ENCODE assay signal across 35 cellular contexts in genomic region chr6:141418076-141418475, GRCh38.
A peak's percentile ranks its signal among the peaks of the same experiment; 100 is the strongest.
DNase-seq lines count a peak whose midpoint lies in the region; ATAC-seq, FAIRE-seq and TF ChIP-seq lines count a peak whose summit lies in the region.
"Had no signal": no experiment of that assay in that cellular context is flagged by ENCODE, and none has a peak within 500 bp of the region (broad histone marks: within the 10 kb centered on the region; RNA-seq: fewer than 3 reads in every experiment).

No MANE protein-coding gene starts in this region.

- TF ChIP-seq RAD21 in HepG2 (CRISPR knock-in tag; IDR thresholded peaks at IDR 0.05) = no peak
- no peak for TF ChIP-seq RAD21 in K562 (CRISPR knock-in tag; conservative IDR thresholded peaks at IDR 0.05 in 1 of 2, IDR thresholded peaks at IDR 0.05 in 1 of 2)

- FAIRE-seq in HepG2 (lab: Jason Lieb, UNC) (no peak), K562 (lab: Jason Lieb, UNC) (no peak), kidney (lab: Jason Lieb, UNC) (peak; percentile 6)
- FAIRE-seq: A204.1, A549, D721Med had no signal

- H3K27me3 ChIP-seq in HepG2 (ENCODE audit: control insufficient read depth in 1 of 2, insufficient read depth in 2 of 2, low read length in 2 of 2) (no peaks in the 10 kb centered on the region), right lobe of liver (no peaks in the 10 kb centered on the region), K562 (ENCODE audit: control insufficient read depth in 2 of 2, insufficient read depth in 2 of 2, low read length in 2 of 2) (no peaks in the 10 kb centered on the region)
- H3K27me3 ChIP-seq: BE2C; BLaER1; BLaER1 treated with 17β-estradiol and CSF1 and Interleukin-3, amounts not matched to agents 10 nM and 100 nM had no signal

- H3K36me3 ChIP-seq in HepG2 (replicated peaks in 1 of 2; ENCODE audit: control insufficient read depth in 1 of 2, insufficient read depth in 2 of 2, low read length in 2 of 2) (no peaks in the 10 kb centered on the region), right lobe of liver (no peaks in the 10 kb centered on the region), K562 (ENCODE audit: control insufficient read depth, insufficient read depth, low read length) (no peaks in the 10 kb centered on the region), kidney (ENCODE audit: control insufficient read depth in 1 of 2, insufficient read depth in 2 of 2, low read length in 2 of 2) (no peaks in the 10 kb centered on the region)
- H3K36me3 ChIP-seq: BE2C; BLaER1; BLaER1 treated with 17β-estradiol and CSF1 and Interleukin-3, amounts not matched to agents 10 nM and 100 nM had no signal

- no peaks in the 10 kb centered on the region for H3K36me3 Mint-ChIP-seq in activated CD4-positive, alpha-beta memory T cell treated with anti-CD3 and anti-CD28 coated beads, Interleukin-2, amount 10 ng/mL, durations not matched to agents 7 days and 5 days (ENCODE audit: low read depth)
- H3K36me3 Mint-ChIP-seq: CD14-positive monocyte; CD4-positive, alpha-beta memory T cell; CD4-positive, CD25-positive, alpha-beta regulatory T cell; CD8-positive, alpha-beta memory T cell; CD8-positive, alpha-beta T cell had no signal

- no peak for DNase-seq in HepG2 (ENCODE audit: low spot score)
- DNase-seq in right lobe of liver = no peak
- no peak for DNase-seq in K562 (ENCODE audit: extremely low read depth in 1 of 4, low spot score in 3 of 4)
- no peak for DNase-seq in kidney
- no peak for DNase-seq in substantia nigra (lab: John Stamatoyannopoulos, UW)
- DNase-seq in activated CD4-positive, alpha-beta memory T cell treated with anti-CD3 and anti-CD28 coated beads, Interleukin-2, amount 10 ng/mL, durations not matched to agents 7 days and 5 days = no peak
- DNase-seq: 8988T; ACHN; AML-193; BE2C; C1 segment of cervical spinal cord; Caco-2; Calu3; CD4-positive, alpha-beta memory T cell; CD4-positive, alpha-beta T cell; CD4-positive, CD25-positive, alpha-beta regulatory T cell; CD8-positive, alpha-beta memory T cell; CD8-positive, alpha-beta T cell; COR-L47; DMS 273 treated with DMSO at 0.1 percent for 48 hours; DMS153; DMS53; DMS79; DMS79 treated with DMSO at 0.1 percent for 48 hours; DND-41; EL had no signal

- H4K20me1 ChIP-seq in HepG2 (ENCODE audit: insufficient read depth, low read length) (no peaks in the 10 kb centered on the region), K562 (replicated peaks; ENCODE audit: control insufficient read depth, insufficient read depth, low read length) (no peaks in the 10 kb centered on the region)
- H4K20me1 ChIP-seq: BLaER1; BLaER1 treated with 17β-estradiol and CSF1 and Interleukin-3, amounts not matched to agents 10 nM and 100 nM had no signal

- WGBS in HepG2 (ENCODE audit: low lambda C conversion rate) = 14% methylated on average over 7 of the region's 7 CpGs
- 64% methylated on average over 7 of the region's 7 CpGs for WGBS in right lobe of liver (ENCODE audit: insufficient coverage, low coverage, low lambda C conversion rate, missing lambda C conversion rate)
- under 1% methylated on average over 7 of the region's 7 CpGs for WGBS in K562 (ENCODE audit: insufficient coverage, low coverage, missing lambda C conversion rate)

- no TSS peak for BruUV-seq in HepG2 (replicated peaks; lab: Mats Ljungman, UMichigan)
- no TSS peak for BruUV-seq in K562 (replicated peaks; lab: Mats Ljungman, UMichigan)

- no peak overlapping the region for H3K27ac ChIP-seq in HepG2 (ENCODE audit: extremely low read length, insufficient read depth, low read length)
- no peak overlapping the region for H3K27ac ChIP-seq in right lobe of liver
- H3K27ac ChIP-seq in K562 (ENCODE audit: extremely low read depth, low read depth, low read length) = no peak overlapping the region
- H3K27ac ChIP-seq in kidney (ENCODE audit: low read depth in 2 of 2, low read length in 2 of 2) = no peak overlapping the region
- no peak overlapping the region for H3K27ac ChIP-seq in substantia nigra (ENCODE audit: low read depth, low read length, poor library complexity, severe bottlenecking)
- H3K27ac ChIP-seq: 22Rv1; BLaER1; BLaER1 treated with 17β-estradiol and CSF1 and Interleukin-3, amounts not matched to agents 10 nM and 100 nM; C4-2B had no signal

- in situ Hi-C loops in HepG2 (cut with HindIII; ENCODE audit: extremely low pct_ligation_motif_present, low pct_unique_long_range_greater_than_20kb) = no loop called here
- in situ Hi-C loops in K562 (cut with MboI) = no loop called here

- H3K27me3 Mint-ChIP-seq in activated CD4-positive, alpha-beta memory T cell treated with anti-CD3 and anti-CD28 coated beads, Interleukin-2, amount 10 ng/mL, durations not matched to agents 7 days and 5 days = no peaks in the 10 kb centered on the region
- H3K27me3 Mint-ChIP-seq: B cell; CD4-positive, alpha-beta memory T cell; CD4-positive, alpha-beta T cell; CD4-positive, CD25-positive, alpha-beta regulatory T cell had no signal

- no peak overlapping the region for H3K9ac ChIP-seq in HepG2 (ENCODE audit: insufficient read depth, low read depth, low read length)
- H3K9ac ChIP-seq in K562 (ENCODE audit: insufficient read depth in 1 of 2, low read depth in 2 of 2, low read length in 2 of 2) = no peak overlapping the region
- H3K9ac ChIP-seq in kidney (ENCODE audit: low read length in 2 of 2) = no peak overlapping the region
- H3K9ac ChIP-seq: BLaER1; BLaER1 treated with 17β-estradiol and CSF1 and Interleukin-3, amounts not matched to agents 10 nM and 100 nM had no signal

- intact Hi-C loops in HepG2 (cut with micrococcal nuclease; ENCODE audit: unreplicated experiment) = no loop called here
- intact Hi-C loops in right lobe of liver (cut with DNase I) = no loop called here
- intact Hi-C loops in K562 (cut with micrococcal nuclease) = no loop called here
- intact Hi-C loops in kidney (cut with DNase I) = no loop called here

- H3K4me3 Mint-ChIP-seq in activated CD4-positive, alpha-beta memory T cell treated with anti-CD3 and anti-CD28 coated beads, Interleukin-2, amount 10 ng/mL, durations not matched to agents 7 days and 5 days = no peak overlapping the region
- H3K4me3 Mint-ChIP-seq: B cell; CD14-positive monocyte; CD4-positive, alpha-beta memory T cell; CD4-positive, alpha-beta T cell; CD4-positive, CD25-positive, alpha-beta regulatory T cell; CD8-positive, alpha-beta memory T cell; CD8-positive, alpha-beta T cell had no signal

- CTCF ChIA-PET in HepG2 (lab: Yijun Ruan, JAX; ENCODE audit: low intra/inter-chr PET ratio, low total read pairs) = no interaction called here
- CTCF ChIA-PET in K562 (lab: Yijun Ruan, JAX; ENCODE audit: low intra/inter-chr PET ratio) = no interaction called here
- CTCF ChIA-PET in activated CD4-positive, alpha-beta memory T cell treated with anti-CD3 and anti-CD28 coated beads, Interleukin-2, amount 10 ng/mL, durations not matched to agents 7 days and 5 days (lab: Charles Lee) = no interaction called here

- TF ChIP-seq EP300 in HepG2 (IDR thresholded peaks at IDR 0.05; ENCODE audit: low read depth in 2 of 2, low read length in 2 of 2) = no peak
- TF ChIP-seq EP300 in HepG2 (CRISPR knock-in tag; IDR thresholded peaks at IDR 0.05; ENCODE audit: borderline replicate concordance) = no peak
- TF ChIP-seq EP300 in K562 (IDR thresholded peaks at IDR 0.05; ENCODE audit: low read length) = no peak

- H3K4me3 ChIP-seq in HepG2 (replicated peaks in 1 of 3; ENCODE audit: insufficient read depth in 1 of 3, low read depth in 2 of 3, low read length in 3 of 3) = no peak overlapping the region
- H3K4me3 ChIP-seq in right lobe of liver = no peak overlapping the region
- no peak overlapping the region for H3K4me3 ChIP-seq in K562
- no peak overlapping the region for H3K4me3 ChIP-seq in kidney (ENCODE audit: low read length in 2 of 2)
- H3K4me3 ChIP-seq: A549; BLaER1; BLaER1 treated with 17β-estradiol and CSF1 and Interleukin-3, amounts not matched to agents 10 nM and 100 nM had no signal

- no peaks in the 10 kb centered on the region for H3K79me2 ChIP-seq in HepG2 (ENCODE audit: insufficient read depth, low read length)
- no peaks in the 10 kb centered on the region for H3K79me2 ChIP-seq in K562 (ENCODE audit: control insufficient read depth, insufficient read depth, low read length)

- H2AFZ ChIP-seq in HepG2 (ENCODE audit: low read length) = no peak overlapping the region
- H2AFZ ChIP-seq in K562 (ENCODE audit: low read depth, low read length) = no peak overlapping the region

- H3K27ac Mint-ChIP-seq in activated CD4-positive, alpha-beta memory T cell treated with anti-CD3 and anti-CD28 coated beads, Interleukin-2, amount 10 ng/mL, durations not matched to agents 7 days and 5 days = no peak overlapping the region
- H3K27ac Mint-ChIP-seq: B cell; CD14-positive monocyte; CD4-positive, alpha-beta memory T cell; CD4-positive, alpha-beta T cell; CD8-positive, alpha-beta memory T cell; CD8-positive, alpha-beta T cell had no signal

- no peak for TF ChIP-seq CTCF in HepG2 (CRISPR knock-in tag; IDR thresholded peaks at IDR 0.05)
- TF ChIP-seq CTCF in right lobe of liver (IDR thresholded peaks at IDR 0.05) = no peak
- no peak for TF ChIP-seq CTCF in K562 (IDR thresholded peaks at IDR 0.05 in 2 of 3, conservative IDR thresholded peaks at IDR 0.05 in 1 of 3; ENCODE audit: insufficient read depth in 2 of 3, low read depth in 1 of 3, low read length in 3 of 3)
- TF ChIP-seq CTCF in kidney (IDR thresholded peaks at IDR 0.05; ENCODE audit: borderline replicate concordance, extremely low read depth, insufficient read depth) = no peak

- no peaks in the 10 kb centered on the region for H3K9me3 ChIP-seq in HepG2 (ENCODE audit: low read length)
- no peaks in the 10 kb centered on the region for H3K9me3 ChIP-seq in right lobe of liver
- no peaks in the 10 kb centered on the region for H3K9me3 ChIP-seq in K562 (replicated peaks; ENCODE audit: control insufficient read depth, insufficient read depth, low read depth, low read length)
- H3K9me3 ChIP-seq in kidney (ENCODE audit: control insufficient read depth in 1 of 2, low read length in 2 of 2) = no peaks in the 10 kb centered on the region
- H3K9me3 ChIP-seq: A549; BE2C; BLaER1; BLaER1 treated with 17β-estradiol and CSF1 and Interleukin-3, amounts not matched to agents 10 nM and 100 nM; Caco-2 had no signal

- no peak overlapping the region for H3K4me2 ChIP-seq in HepG2 (ENCODE audit: low read depth, low read length)
- H3K4me2 ChIP-seq in K562 (ENCODE audit: insufficient read depth, low read length) = no peak overlapping the region
- H3K4me2 ChIP-seq: A549; BLaER1; BLaER1 treated with 17β-estradiol and CSF1 and Interleukin-3, amounts not matched to agents 10 nM and 100 nM had no signal

- no peak for TF ChIP-seq POLR2A in HepG2 (IDR thresholded peaks at IDR 0.05; ENCODE audit: insufficient read depth in 1 of 2, low read depth in 2 of 2, low read length in 2 of 2)
- TF ChIP-seq POLR2A in right lobe of liver (IDR thresholded peaks at IDR 0.05) = no peak
- TF ChIP-seq POLR2A in K562 (conservative IDR thresholded peaks at IDR 0.05) = no peak

- ATAC-seq in HepG2 (no peak), right lobe of liver (no peak), K562 (no peak)
- ATAC-seq: A549; CD8-positive, alpha-beta T cell had no signal

- H3K4me1 ChIP-seq in HepG2 (ENCODE audit: insufficient read depth, low read length) (no peaks in the 10 kb centered on the region), right lobe of liver (no peaks in the 10 kb centered on the region), K562 (replicated peaks in 1 of 2; ENCODE audit: control insufficient read depth in 2 of 2, insufficient read depth in 2 of 2, low read length in 2 of 2) (no peaks in the 10 kb centered on the region), kidney (ENCODE audit: control insufficient read depth in 1 of 2, insufficient read depth in 1 of 2, low read depth in 1 of 2, low read length in 2 of 2) (no peaks in the 10 kb centered on the region)
- H3K4me1 ChIP-seq: BE2C; BLaER1; BLaER1 treated with 17β-estradiol and CSF1 and Interleukin-3, amounts not matched to agents 10 nM and 100 nM; Caco-2 had no signal

- H3K9me3 Mint-ChIP-seq in activated CD4-positive, alpha-beta memory T cell treated with anti-CD3 and anti-CD28 coated beads, Interleukin-2, amount 10 ng/mL, durations not matched to agents 7 days and 5 days = no peaks in the 10 kb centered on the region
- H3K9me3 Mint-ChIP-seq: CD4-positive, alpha-beta memory T cell; CD4-positive, alpha-beta T cell; CD8-positive, alpha-beta memory T cell; CD8-positive, alpha-beta T cell had no signal

- POLR2A ChIA-PET in HepG2 (lab: Yijun Ruan, JAX) (no interaction called here), K562 (lab: Yijun Ruan, JAX) (no interaction called here)
- POLR2A ChIA-PET in activated CD4-positive, alpha-beta memory T cell treated with anti-CD3 and anti-CD28 coated beads, Interleukin-2, amount 10 ng/mL, durations not matched to agents 7 days and 5 days (lab: Charles Lee) = no interaction called here

- H3K4me1 Mint-ChIP-seq in activated CD4-positive, alpha-beta memory T cell treated with anti-CD3 and anti-CD28 coated beads, Interleukin-2, amount 10 ng/mL, durations not matched to agents 7 days and 5 days = no peaks in the 10 kb centered on the region
- H3K4me1 Mint-ChIP-seq: B cell, CD14-positive monocyte had no signal

- no peaks in the 10 kb centered on the region for H3K9me1 ChIP-seq in K562 (ENCODE audit: control insufficient read depth, insufficient read depth, low read length)

Comparison
In these comparisons a context has a peak if more than half of its experiments do, and no peak if none do; other contexts are left out.
1. Of the 241 proteins assayed by ChIP-seq in both HepG2 and K562: peak only in HepG2: RAD51; only in K562: TFE3; in both: none; in neither: 239.